In the genomic region with DNA sequence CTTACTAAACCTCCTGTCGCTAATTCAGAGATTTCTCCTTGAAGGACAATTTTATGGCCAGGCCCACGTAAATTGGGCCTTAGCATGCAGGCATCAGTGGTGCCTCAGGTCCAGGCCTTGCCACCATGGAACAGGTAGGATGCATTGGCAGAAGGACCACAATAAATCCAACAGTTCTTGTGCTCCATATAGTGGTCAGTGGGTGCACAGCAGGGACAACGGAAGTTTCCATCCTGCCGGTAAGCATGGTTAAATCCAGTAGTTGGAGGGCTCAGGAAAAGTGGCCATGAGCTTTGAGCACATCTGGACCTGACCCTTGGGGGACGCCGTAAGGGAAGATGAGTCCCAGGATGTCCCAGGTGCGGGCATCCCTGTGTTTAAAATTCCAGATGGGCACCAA, we compare ENCODE assay signal across 17 cellular contexts. TPM values are rescaled to one million over a fixed set of nuclear protein-coding genes. Genes with fewer than 3 reads are reported as not detected.
"Had no signal": no experiment of that assay in that cellular context is flagged by ENCODE, and none has a peak within 500 bp of the region (broad histone marks: within the 10 kb centered on the region; RNA-seq: fewer than 3 reads in every experiment).

No MANE protein-coding gene starts in this region.

RNA-seq across cellular contexts. Expression of a gene that starts 11.7 kb away (rescaled TPM):
- total RNA-seq: natural killer cell, occipital lobe, osteoblast, ovary, prostate gland, pulmonary artery endothelial cell, right atrium auricular region, sciatic nerve, smooth muscle cell, spleen, testis, transverse colon, upper lobe of right lung, urinary bladder, uterus had no signal
- polyA plus RNA-seq: neural cell, ovary, smooth muscle cell, spleen, thymus, urinary bladder had no signal

RNA-seq across cellular contexts. Expression of a gene that starts 54.1 kb away (rescaled TPM):
- total RNA-seq: natural killer cell, occipital lobe, osteoblast, ovary, prostate gland, pulmonary artery endothelial cell, right atrium auricular region, sciatic nerve, smooth muscle cell, spleen, upper lobe of right lung, urinary bladder had no signal
- polyA plus RNA-seq: ovary, smooth muscle cell, spleen, urinary bladder had no signal
